Comparison of ENCODE assay signal across 31 cellular contexts in genomic region chr4:6594826-6595355, GRCh38. TPM values are rescaled to one million over a fixed set of nuclear protein-coding genes. Genes with fewer than 3 reads are reported as not detected.
DNase-seq lines count a peak whose midpoint lies in the region; ATAC-seq, FAIRE-seq and TF ChIP-seq lines count a peak whose summit lies in the region.
"Had no signal": no experiment of that assay in that cellular context is flagged by ENCODE, and none has a peak within 500 bp of the region (broad histone marks: within the 10 kb centered on the region; RNA-seq: fewer than 3 reads in every experiment).

No MANE protein-coding gene starts in this region.

- DNase-seq in HepG2 (ENCODE audit: low spot score) (no peak), right lobe of liver (no peak), T-helper 17 cell (no peak), fibroblast of mammary gland (ENCODE audit: low read depth) (peak; percentile 20), KBM-7 (no peak), NCI-H1417 treated with DMSO at 0.1 percent for 48 hours (lab: John Stamatoyannopoulos, UW) (no peak), activated gamma-delta T cell (lab: John Stamatoyannopoulos, UW) (no peak)
- DNase-seq: activated CD4-positive, alpha-beta T cell treated with anti-CD3 and anti-CD28 coated beads, Interleukin-2, amount 50 U/mL, for 48 hours; activated CD8-positive, alpha-beta memory T cell treated with anti-CD3 and anti-CD28 coated beads, Interleukin-2, amount 50 U/mL, for 4 hours; activated naive CD4-positive, alpha-beta T cell treated with anti-CD3 and anti-CD28 coated beads for 36 hours; CD8-positive, alpha-beta memory T cell; DMS 273 treated with DMSO at 0.1 percent for 48 hours; EL; H9; hypothalamus; left colon; NCI-H1092; NCI-H187 treated with DMSO at 0.1 percent for 48 hours; NCI-H2171; NCI-H510A; ovary; stimulated activated naive CD4-positive, alpha-beta T cell treated with Interleukin-2 at 50 U/mL for 16 hours; upper lobe of right lung had no signal

- ATAC-seq in HepG2 (no peak), right lobe of liver (no peak), T-helper 17 cell (no peak), GM21717 (IDR thresholded peaks at IDR 0.05; ENCODE audit: unreplicated experiment) (no peak)
- ATAC-seq: activated CD4-positive, CD25-positive, alpha-beta regulatory T cell treated with anti-CD3 and anti-CD28 coated beads, Interleukin-2, amount 50 U/mL, for 24 hours; natural killer cell treated with Interleukin-12 subunit alpha and Interleukin-12 subunit beta and Interleukin-15 and Interleukin-18, amount 100 ng/mL, for 72 hours; upper lobe of right lung had no signal

- H3K27ac ChIP-seq in HepG2 (ENCODE audit: extremely low read length, insufficient read depth, low read length) (no peak overlapping the region), right lobe of liver (no peak overlapping the region)
- H3K27ac ChIP-seq: ovary, RWPE1, skin epidermis, upper lobe of right lung had no signal

- TF ChIP-seq EP300 in HepG2 (IDR thresholded peaks at IDR 0.05; ENCODE audit: low read depth in 2 of 2, low read length in 2 of 2): no peak
- TF ChIP-seq EP300 in HepG2 (CRISPR knock-in tag; IDR thresholded peaks at IDR 0.05; ENCODE audit: borderline replicate concordance): no peak

- H3K36me3 ChIP-seq in HepG2 (replicated peaks in 1 of 2; ENCODE audit: control insufficient read depth in 1 of 2, insufficient read depth in 2 of 2, low read length in 2 of 2) (no peaks in the 10 kb centered on the region; a peak in 2 of 5 replicates), right lobe of liver (peaks cover 0 to 12% (median 1%) of the 10 kb centered on the region in 4 donors)
- H3K36me3 ChIP-seq: ovary had no signal

- no peak overlapping the region for H3K4me3 ChIP-seq in HepG2 (replicated peaks in 1 of 3; ENCODE audit: insufficient read depth in 1 of 3, low read depth in 2 of 3, low read length in 3 of 3)
- no peak overlapping the region for H3K4me3 ChIP-seq in right lobe of liver
- no peak overlapping the region for H3K4me3 ChIP-seq in fibroblast of mammary gland (ENCODE audit: control insufficient read depth, low read depth, low read length)
- H3K4me3 ChIP-seq: ovary, skin epidermis, upper lobe of right lung had no signal

- no peak for TF ChIP-seq RAD21 in HepG2 (CRISPR knock-in tag; IDR thresholded peaks at IDR 0.05)

- H4K20me1 ChIP-seq in HepG2 (ENCODE audit: insufficient read depth, low read length): no peaks in the 10 kb centered on the region

- H3K4me1 ChIP-seq in HepG2 (ENCODE audit: insufficient read depth, low read length): no peaks in the 10 kb centered on the region
- no peaks in the 10 kb centered on the region for H3K4me1 ChIP-seq in right lobe of liver
- H3K4me1 ChIP-seq: upper lobe of right lung had no signal

- no peak overlapping the region for H3K4me3 Mint-ChIP-seq in T-helper 17 cell
- H3K4me3 Mint-ChIP-seq: activated naive CD4-positive, alpha-beta T cell treated with anti-CD3 and anti-CD28 coated beads for 36 hours; B cell; brain; CD8-positive, alpha-beta memory T cell; H9; natural killer cell treated with Interleukin-12 subunit alpha and Interleukin-12 subunit beta and Interleukin-15 and Interleukin-18, amount 100 ng/mL, for 72 hours had no signal

- TF ChIP-seq POLR2A in HepG2 (IDR thresholded peaks at IDR 0.05; ENCODE audit: insufficient read depth in 1 of 2, low read depth in 2 of 2, low read length in 2 of 2) (no peak), right lobe of liver (IDR thresholded peaks at IDR 0.05) (no peak)

- TF ChIP-seq CTCF in HepG2 (CRISPR knock-in tag; IDR thresholded peaks at IDR 0.05) (no peak), right lobe of liver (IDR thresholded peaks at IDR 0.05) (no peak), fibroblast of mammary gland (conservative IDR thresholded peaks at IDR 0.05; ENCODE audit: control insufficient read depth, insufficient read depth, low read depth, low read length) (no peak)

- peaks cover 2% of the 10 kb centered on the region for H3K4me1 Mint-ChIP-seq in T-helper 17 cell
- H3K4me1 Mint-ChIP-seq: brain; CD8-positive, alpha-beta memory T cell had no signal

- no peak overlapping the region for H3K4me2 ChIP-seq in HepG2 (ENCODE audit: low read depth, low read length)

- no peaks in the 10 kb centered on the region for H3K27me3 ChIP-seq in HepG2 (ENCODE audit: control insufficient read depth in 1 of 2, insufficient read depth in 2 of 2, low read length in 2 of 2)
- no peaks in the 10 kb centered on the region for H3K27me3 ChIP-seq in right lobe of liver
- H3K27me3 ChIP-seq: ovary, upper lobe of right lung had no signal

- FAIRE-seq in HepG2 (lab: Jason Lieb, UNC): no peak
- FAIRE-seq: A204.1 had no signal

- H3K27me3 Mint-ChIP-seq in T-helper 17 cell: no peaks in the 10 kb centered on the region
- H3K27me3 Mint-ChIP-seq: B cell; brain; CD8-positive, alpha-beta memory T cell; natural killer cell treated with Interleukin-12 subunit alpha and Interleukin-12 subunit beta and Interleukin-15 and Interleukin-18, amount 100 ng/mL, for 72 hours had no signal

- peaks cover 6% of the 10 kb centered on the region for H3K36me3 Mint-ChIP-seq in T-helper 17 cell (ENCODE audit: low read depth)

- peak overlapping the region; percentile 43 for H3K27ac Mint-ChIP-seq in T-helper 17 cell
- H3K27ac Mint-ChIP-seq: activated naive CD4-positive, alpha-beta T cell treated with anti-CD3 and anti-CD28 coated beads for 36 hours; B cell; H9; natural killer cell treated with Interleukin-12 subunit alpha and Interleukin-12 subunit beta and Interleukin-15 and Interleukin-18, amount 100 ng/mL, for 72 hours had no signal

- intact Hi-C loops in HepG2 (cut with micrococcal nuclease; ENCODE audit: unreplicated experiment): no loop called here
- intact Hi-C loops in right lobe of liver (cut with DNase I): no loop called here

- 89% methylated on average over 4 of the region's 7 CpGs for WGBS in HepG2 (ENCODE audit: low lambda C conversion rate)
- WGBS in right lobe of liver (ENCODE audit: insufficient coverage, low coverage, low lambda C conversion rate, missing lambda C conversion rate): 72% methylated on average over 2 of the region's 7 CpGs

- BruUV-seq in HepG2 (replicated peaks; lab: Mats Ljungman, UMichigan): no TSS peak

- CTCF ChIA-PET in HepG2 (lab: Yijun Ruan, JAX; ENCODE audit: low intra/inter-chr PET ratio, low total read pairs): no interaction called here

- no peak overlapping the region for H2AFZ ChIP-seq in HepG2 (ENCODE audit: low read length)

- in situ Hi-C loops in HepG2 (cut with HindIII; ENCODE audit: extremely low pct_ligation_motif_present, low pct_unique_long_range_greater_than_20kb) (no loop called here), KBM-7 (cut with MboI; ENCODE audit: low pct_unique_long_range_greater_than_20kb, low sequenced_read_pairs) (no loop called here)

- no peaks in the 10 kb centered on the region for H3K79me2 ChIP-seq in HepG2 (ENCODE audit: insufficient read depth, low read length)

- no peak overlapping the region for H3K9ac ChIP-seq in HepG2 (ENCODE audit: insufficient read depth, low read depth, low read length)

- H3K9me3 ChIP-seq in HepG2 (ENCODE audit: low read length) (no peaks in the 10 kb centered on the region), right lobe of liver (no peaks in the 10 kb centered on the region), T-helper 17 cell (ENCODE audit: control insufficient read depth, low read length, poor library complexity, severe bottlenecking) (no peaks in the 10 kb centered on the region)
- H3K9me3 ChIP-seq: ovary, upper lobe of right lung had no signal

- POLR2A ChIA-PET in HepG2 (lab: Yijun Ruan, JAX): no interaction called here

RNA-seq across cellular contexts. Expression of gene MAN2B2, which starts 19.9 kb away (rescaled TPM):
- total RNA-seq in HepG2 (2016; rRNA removed; fragmentation: Illumina TruSeq; extraction: Trizol): 2.8 and 5.4 TPM in 2 replicates
- 0.62 and 0.71 TPM in 2 replicates for total RNA-seq in HepG2 (2016; cell fraction: cytosol; rRNA removed; fragmentation: Illumina TruSeq; extraction: Trizol; ENCODE audit: low read depth)
- 2.0 and 5.4 TPM in 2 replicates for total RNA-seq in HepG2 (2016; cell fraction: insoluble cytoplasmic fraction; rRNA removed; fragmentation: Illumina TruSeq; extraction: Trizol)
- 1.1 and 1.2 TPM in 2 replicates for total RNA-seq in HepG2 (2016; cell fraction: membrane; rRNA removed; fragmentation: Illumina TruSeq; extraction: Trizol)
- total RNA-seq in HepG2 (2016; cell fraction: nucleus; rRNA removed; fragmentation: Illumina TruSeq; extraction: Trizol): 6.3 and 8.0 TPM in 2 replicates
- polyA plus RNA-seq in HepG2 (2011; rRNA removed): 4.8 and 6.4 TPM in 2 replicates
- 4.7 and 6.1 TPM in 2 replicates for polyA plus RNA-seq in HepG2 (2011; cell fraction: cytosol; rRNA removed)
- polyA plus RNA-seq in HepG2 (2011; cell fraction: nucleus; rRNA removed): 14.1 and 16.0 TPM in 2 replicates
- 4.4 and 4.5 TPM in 2 replicates for polyA plus RNA-seq in HepG2 (2012)
- 0.44 TPM in 2 replicates for polyA plus RNA-seq in HepG2 (2016; cell fraction: cytosol; fragmentation: Illumina TruSeq; extraction: Trizol; ENCODE audit: low read depth)
- polyA plus RNA-seq in HepG2 (2016; cell fraction: insoluble cytoplasmic fraction; fragmentation: Illumina TruSeq; extraction: Trizol; ENCODE audit: low read depth): 2.4 and 3.0 TPM in 2 replicates
- polyA plus RNA-seq in HepG2 (2016; cell fraction: membrane; fragmentation: Illumina TruSeq; extraction: Trizol; ENCODE audit: low read depth): 0.70 and 0.92 TPM in 2 replicates
- polyA plus RNA-seq in HepG2 (2016; cell fraction: nucleus; fragmentation: Illumina TruSeq; extraction: Trizol; ENCODE audit: insufficient read depth, low read depth): 14.4 and 14.5 TPM in 2 replicates
- 9.0 and 18.8 TPM in 2 replicates for polyA minus RNA-seq in HepG2 (2011; rRNA and poly(A)+ RNA removed; ENCODE audit: low replicate concordance)
- 7.6 and 8.0 TPM in 2 replicates for polyA minus RNA-seq in HepG2 (2011; cell fraction: cytosol; rRNA and poly(A)+ RNA removed)
- polyA minus RNA-seq in HepG2 (2011; cell fraction: nucleus; rRNA and poly(A)+ RNA removed): 5.0 and 6.2 TPM in 2 replicates
- total RNA-seq in right lobe of liver: 10 to 100 TPM; 22.3 to 34.1 (median 27.5) TPM
- total RNA-seq in T-helper 17 cell: 10 to 100 TPM; 27.0 to 34.9 TPM

RNA-seq across cellular contexts. Expression of gene MRFAP1, which starts 45.6 kb away (rescaled TPM):
- total RNA-seq in HepG2 (2016; rRNA removed; fragmentation: Illumina TruSeq; extraction: Trizol): 158 and 254 TPM in 2 replicates
- total RNA-seq in HepG2 (2016; cell fraction: cytosol; rRNA removed; fragmentation: Illumina TruSeq; extraction: Trizol; ENCODE audit: low read depth): 31.0 and 37.7 TPM in 2 replicates
- 174 and 249 TPM in 2 replicates for total RNA-seq in HepG2 (2016; cell fraction: insoluble cytoplasmic fraction; rRNA removed; fragmentation: Illumina TruSeq; extraction: Trizol)
- 87.0 and 105 TPM in 2 replicates for total RNA-seq in HepG2 (2016; cell fraction: membrane; rRNA removed; fragmentation: Illumina TruSeq; extraction: Trizol)
- 67.5 and 68.6 TPM in 2 replicates for total RNA-seq in HepG2 (2016; cell fraction: nucleus; rRNA removed; fragmentation: Illumina TruSeq; extraction: Trizol)
- polyA plus RNA-seq in HepG2 (2011; rRNA removed): 103 and 112 TPM in 2 replicates
- polyA plus RNA-seq in HepG2 (2011; cell fraction: cytosol; rRNA removed): 110 and 141 TPM in 2 replicates
- 54.5 and 54.7 TPM in 2 replicates for polyA plus RNA-seq in HepG2 (2011; cell fraction: nucleus; rRNA removed)
- 198 and 236 TPM in 2 replicates for polyA plus RNA-seq in HepG2 (2012)
- polyA plus RNA-seq in HepG2 (2016; cell fraction: cytosol; fragmentation: Illumina TruSeq; extraction: Trizol; ENCODE audit: low read depth): 55.7 and 56.7 TPM in 2 replicates
- 509 and 563 TPM in 2 replicates for polyA plus RNA-seq in HepG2 (2016; cell fraction: insoluble cytoplasmic fraction; fragmentation: Illumina TruSeq; extraction: Trizol; ENCODE audit: low read depth)
- polyA plus RNA-seq in HepG2 (2016; cell fraction: membrane; fragmentation: Illumina TruSeq; extraction: Trizol; ENCODE audit: low read depth): 117 and 129 TPM in 2 replicates
- polyA plus RNA-seq in HepG2 (2016; cell fraction: nucleus; fragmentation: Illumina TruSeq; extraction: Trizol; ENCODE audit: insufficient read depth, low read depth): 205 and 206 TPM in 2 replicates
- polyA minus RNA-seq in HepG2 (2011; rRNA and poly(A)+ RNA removed; ENCODE audit: low replicate concordance): 19.4 and 22.0 TPM in 2 replicates
- polyA minus RNA-seq in HepG2 (2011; cell fraction: cytosol; rRNA and poly(A)+ RNA removed): 29.9 and 30.5 TPM in 2 replicates
- polyA minus RNA-seq in HepG2 (2011; cell fraction: nucleus; rRNA and poly(A)+ RNA removed): 21.4 and 24.6 TPM in 2 replicates
- 100 to 1,000 TPM; 103 to 166 (median 129) TPM for total RNA-seq in right lobe of liver
- total RNA-seq in T-helper 17 cell: 100 to 1,000 TPM; 158 to 163 TPM
